ENCODE assay signal across 1 cellular context in genomic region chr6:37432916-37433656, GRCh38.
TF ChIP-seq lines count a peak whose summit lies in the region.

Gene CMTR1, plus strand, starts transcription at chr6:37433221. Its CDS starts 2,409 bp downstream, at chr6:37435630.

TF ChIP-seq in HepG2, 621 proteins besides CTCF, POLR2A, EP300 and RAD21 (continued from another document and continues in another):
- no peak for TF ChIP-seq ELK4 (CRISPR knock-in tag; IDR thresholded peaks at IDR 0.05; ENCODE audit: borderline replicate concordance)
- TF ChIP-seq ATF5 (CRISPR knock-in tag; IDR thresholded peaks at IDR 0.05; ENCODE audit: low read depth) = no peak; the same call in 1 of the 2 replicates
- TF ChIP-seq ZNF607 (CRISPR knock-in tag; IDR thresholded peaks at IDR 0.05; ENCODE audit: borderline replicate concordance) = peak; percentile 81; the same call in 1 of the 2 replicates
- TF ChIP-seq FOXM1 (CRISPR knock-in tag; IDR thresholded peaks at IDR 0.05) = no peak
- peak; percentile 80; the same call in 1 of the 2 replicates for TF ChIP-seq ZNF580 (CRISPR knock-in tag; IDR thresholded peaks at IDR 0.05; ENCODE audit: borderline replicate concordance, low read depth)
- TF ChIP-seq CENPBD1 (CRISPR knock-in tag; IDR thresholded peaks at IDR 0.05; ENCODE audit: borderline replicate concordance, low read depth) = no peak
- TF ChIP-seq ZFP36 (IDR thresholded peaks at IDR 0.05; ENCODE audit: borderline replicate concordance, low read depth, low read length, partially characterized antibody) = no peak
- peak; percentile 89 to 96 for TF ChIP-seq HMGXB4 (CRISPR knock-in tag; IDR thresholded peaks at IDR 0.05; ENCODE audit: borderline replicate concordance in 1 of 2, low read depth in 1 of 2)
- peak; percentile 71; the same call in 1 of the 2 replicates for TF ChIP-seq ZNF792 (CRISPR knock-in tag; IDR thresholded peaks at IDR 0.05)
- TF ChIP-seq ZBTB1 (CRISPR knock-in tag; IDR thresholded peaks at IDR 0.05; ENCODE audit: borderline replicate concordance) = no peak
- no peak for TF ChIP-seq FIP1L1 (IDR thresholded peaks at IDR 0.05; ENCODE audit: borderline replicate concordance, insufficient read depth, low read depth, low read length)
- TF ChIP-seq PPARG (CRISPR knock-in tag; conservative IDR thresholded peaks at IDR 0.05) = peak; percentile 55
- TF ChIP-seq RNF219 (CRISPR knock-in tag; IDR thresholded peaks at IDR 0.05) = no peak
- TF ChIP-seq GMEB1 (CRISPR knock-in tag; IDR thresholded peaks at IDR 0.05; ENCODE audit: borderline replicate concordance) = peak; percentile 81
- TF ChIP-seq ZNF510 (CRISPR knock-in tag; IDR thresholded peaks at IDR 0.05; ENCODE audit: low read depth) = peak; percentile 79
- 0 out of 2 replicates have a peak, but pooled peaks have one; percentile 73 for TF ChIP-seq ZSCAN31 (CRISPR knock-in tag; IDR thresholded peaks at IDR 0.05; ENCODE audit: low read depth)
- TF ChIP-seq DNMT1 (CRISPR knock-in tag; IDR thresholded peaks at IDR 0.05) = peak; percentile 86
- no peak for TF ChIP-seq ZNF646 (CRISPR knock-in tag; IDR thresholded peaks at IDR 0.05)
- TF ChIP-seq ZFP90 (CRISPR knock-in tag; IDR thresholded peaks at IDR 0.05; ENCODE audit: borderline replicate concordance) = no peak; the same call in 1 of the 2 replicates
- peak; percentile 73; the same call in 1 of the 2 replicates for TF ChIP-seq ZNF839 (CRISPR knock-in tag; IDR thresholded peaks at IDR 0.05; ENCODE audit: borderline replicate concordance)
- TF ChIP-seq TFDP2 (CRISPR knock-in tag; IDR thresholded peaks at IDR 0.05) = peak; percentile 54; the same call in 1 of the 2 replicates
- no peak for TF ChIP-seq ZNF264 (CRISPR knock-in tag; IDR thresholded peaks at IDR 0.05)
- TF ChIP-seq ZHX2 (IDR thresholded peaks at IDR 0.05; ENCODE audit: low read depth) = peak; percentile 95
- no peak for TF ChIP-seq ZHX2 (CRISPR knock-in tag; IDR thresholded peaks at IDR 0.05; ENCODE audit: borderline replicate concordance)
- peak; percentile 97 for TF ChIP-seq SAP130 (CRISPR knock-in tag; IDR thresholded peaks at IDR 0.05; ENCODE audit: low read depth)
- peak; percentile 93 for TF ChIP-seq CBFB (CRISPR knock-in tag; IDR thresholded peaks at IDR 0.05)
- peak; percentile 99 for TF ChIP-seq ZNF335 (CRISPR knock-in tag; IDR thresholded peaks at IDR 0.05)
- no peak for TF ChIP-seq FOSL1 (CRISPR knock-in tag; IDR thresholded peaks at IDR 0.05; ENCODE audit: borderline replicate concordance)
- TF ChIP-seq THAP11 (CRISPR knock-in tag; IDR thresholded peaks at IDR 0.05) = peak; percentile 94
